1 cellular context compared by ENCODE assay signal in genomic region chr12:68842123-68842522, GRCh38.
A peak's percentile ranks its signal among the peaks of the same experiment; 100 is the strongest.
TF ChIP-seq lines count a peak whose summit lies in the region.

No MANE protein-coding gene starts in this region.

TF ChIP-seq in HepG2, 621 proteins besides CTCF, POLR2A, EP300 and RAD21:
- no peak for TF ChIP-seq SRF (IDR thresholded peaks at IDR 0.05; ENCODE audit: low read depth, low read length)
- no peak for TF ChIP-seq ZNF512B (CRISPR knock-in tag; IDR thresholded peaks at IDR 0.05; ENCODE audit: borderline replicate concordance)
- TF ChIP-seq RBM22 (optimal IDR thresholded peaks at IDR 0.05; ENCODE audit: low read length), result peak; percentile 78
